ENCODE assay signal across 8 cellular contexts in the genomic region with DNA sequence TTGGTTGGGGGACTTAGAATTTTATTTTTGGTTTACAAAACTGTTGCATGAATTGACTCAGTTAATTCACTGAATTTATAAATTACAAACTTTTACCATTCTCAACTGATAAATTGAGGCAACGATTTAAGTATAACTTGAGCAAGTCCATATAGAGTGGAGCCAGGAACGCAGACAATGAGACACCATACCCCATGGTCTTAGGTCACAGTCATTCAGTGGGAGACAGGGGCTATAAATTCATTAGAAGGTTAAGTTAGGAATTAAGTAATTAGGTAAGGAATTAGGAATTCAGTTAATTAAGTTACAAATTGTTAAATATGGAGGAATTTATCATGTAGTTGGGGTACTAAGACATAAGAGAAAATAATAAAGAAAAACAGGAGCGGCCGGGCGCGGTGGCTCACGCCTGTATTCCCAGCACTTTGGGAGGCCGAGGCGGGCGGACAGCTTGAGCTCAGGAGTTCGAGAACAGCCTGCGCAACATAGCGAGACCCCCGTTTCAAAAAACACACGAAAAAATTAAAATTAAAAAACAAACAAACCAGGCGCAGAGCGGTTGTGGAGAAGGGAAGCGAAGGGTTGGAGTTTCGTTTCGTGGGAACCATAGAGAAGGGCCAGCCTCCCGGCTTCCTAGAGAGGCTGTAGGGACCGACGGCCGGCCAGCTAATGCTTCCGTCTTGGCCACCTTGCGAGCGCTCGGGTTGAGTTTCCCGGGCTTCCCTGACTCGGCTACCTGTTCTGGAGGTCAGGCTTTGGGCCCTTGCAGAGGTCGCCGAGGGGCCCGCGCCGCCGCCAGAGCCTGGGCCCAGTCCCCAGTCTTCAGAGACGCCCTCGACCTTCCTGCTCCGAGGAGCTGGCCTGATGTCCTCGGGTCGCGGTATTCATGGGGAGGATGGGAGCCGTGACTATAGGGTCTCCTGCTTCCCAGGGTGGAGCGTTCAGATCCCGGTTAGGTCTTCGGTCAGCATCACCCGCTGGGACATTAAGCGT. TPM values are rescaled to one million over a fixed set of nuclear protein-coding genes. Genes with fewer than 3 reads are reported as not detected.
A peak's percentile ranks its signal among the peaks of the same experiment; 100 is the strongest.
DNase-seq lines count a peak whose midpoint lies in the region; ATAC-seq and TF ChIP-seq lines count a peak whose summit lies in the region.

A gene (plus strand): TSS at position 645 of the 993 bp plus-strand sequence. CDS start 858 bp downstream, outside the sequence.

- intact Hi-C loops in CD14-positive monocyte (cut with micrococcal nuclease) = loop anchor here in 1 of 2 donors (10.0 kb wide), 1 partner anchor 48 kb away; a partner anchor contains a TSS

- H3K9me3 Mint-ChIP-seq in CD14-positive monocyte = no peaks in the 10 kb centered on the region

- H3K27ac Mint-ChIP-seq in CD14-positive monocyte = peak within 1 kb of the TSS; percentile 85 to 98 (median 97)

- peak; percentile 74 for DNase-seq in CD14-positive monocyte (ENCODE audit: low spot score)
- peak; percentile 43 for DNase-seq in NCI-H774 (lab: John Stamatoyannopoulos, UW)
- DNase-seq in activated T-cell treated with anti-CD3 and anti-CD28 coated beads for 4 hours = peak; percentile 32
- DNase-seq in epithelial cell of esophagus (ENCODE audit: low read depth) = peak; percentile 76
- peak; percentile 11 for DNase-seq in middle frontal gyrus (ENCODE audit: extremely low spot score, low spot score)
- DNase-seq in stimulated activated CD8-positive, alpha-beta memory T cell treated with anti-CD3 and anti-CD28 coated beads, Interleukin-4, amount 100 ng/mL, for 48 hours = peak; percentile 63

- H3K27me3 Mint-ChIP-seq in CD14-positive monocyte (ENCODE audit: low read depth in 3 of 3) = peaks cover 0 to 3% (median 1%) of the 10 kb centered on the region in 3 donors

- TF ChIP-seq CTCF in CD14-positive monocyte (IDR thresholded peaks at IDR 0.05) = no peak
- TF ChIP-seq CTCF in epithelial cell of esophagus (IDR thresholded peaks at IDR 0.05; ENCODE audit: insufficient read depth, low read depth, low read length, missing control alignments) = no peak

- H3K4me3 ChIP-seq in epithelial cell of esophagus (ENCODE audit: low read length) = peak within 1 kb of the TSS; percentile 94

- peaks cover 16 to 21% of the 10 kb centered on the region in 2 donors for H3K36me3 Mint-ChIP-seq in CD14-positive monocyte

- ATAC-seq in GM19025 (IDR thresholded peaks at IDR 0.05; ENCODE audit: low read depth, unreplicated experiment) (peak; percentile 74), HG03280 (IDR thresholded peaks at IDR 0.05; ENCODE audit: unreplicated experiment) (peak; percentile 84)

- H3K4me3 Mint-ChIP-seq in CD14-positive monocyte = peak within 1 kb of the TSS; percentile 88 to 95

- H3K4me1 Mint-ChIP-seq in CD14-positive monocyte = peaks cover 16% of the 10 kb centered on the region

RNA-seq across cellular contexts. Expression of the gene that starts here (rescaled TPM):
- polyA plus RNA-seq in CD14-positive monocyte = 1 to 10 TPM; 1.6 to 1.8 TPM

Comparison
In these comparisons a context has a peak if more than half of its experiments do, and no peak if none do; other contexts are left out.
1. Peak in every context shown above with its lines: DNase-seq, ATAC-seq and H3K4me3 ChIP-seq.
2. DNase-seq: peak in every context shown above with its lines; median percentile 76 in epithelial cell of esophagus; 74 in CD14-positive monocyte; 63 in stimulated activated CD8-positive, alpha-beta memory T cell treated with anti-CD3 and anti-CD28 coated beads, Interleukin-4, amount 100 ng/mL, for 48 hours; 43 in NCI-H774; 32 in activated T-cell treated with anti-CD3 and anti-CD28 coated beads for 4 hours; 11 in middle frontal gyrus.